ENCODE assay signal across 12 cellular contexts in the genomic region with DNA sequence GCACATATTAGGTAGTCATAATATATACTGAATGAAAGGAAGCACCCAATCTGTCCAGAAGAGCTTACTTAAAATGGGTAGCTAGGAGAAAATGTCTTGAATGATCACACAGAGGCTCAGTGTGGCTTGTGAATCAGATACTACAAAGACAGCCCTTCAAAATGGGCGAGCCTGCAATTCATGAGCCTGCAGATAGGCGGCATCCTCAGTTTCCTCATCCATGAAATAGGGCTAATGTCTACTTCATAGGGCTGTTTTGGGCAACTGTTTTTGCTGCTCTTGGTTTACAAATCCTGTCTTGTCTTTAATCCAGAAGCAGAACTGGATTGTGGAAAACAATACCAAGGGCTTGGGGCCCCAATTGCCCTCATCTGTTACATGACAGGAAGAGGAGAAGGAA.
DNase-seq lines count a peak whose midpoint lies in the region; ATAC-seq and TF ChIP-seq lines count a peak whose summit lies in the region.
"Had no signal": no experiment of that assay in that cellular context is flagged by ENCODE, and none has a peak within 500 bp of the region (broad histone marks: within the 10 kb centered on the region; RNA-seq: fewer than 3 reads in every experiment).

No MANE protein-coding gene starts in this region.

- H3K9me3 Mint-ChIP-seq in activated CD8-positive, alpha-beta T cell treated with anti-CD3 and anti-CD28 coated beads for 36 hours: peaks cover 4% of the 10 kb centered on the region
- peaks cover 7% of the 10 kb centered on the region for H3K9me3 Mint-ChIP-seq in activated CD8-positive, alpha-beta T cell treated with anti-CD3 and anti-CD28 coated beads, Interleukin-2, amount 10 ng/mL, durations not matched to agents 7 days and 5 days (ENCODE audit: insufficient read depth)
- peaks cover 7% of the 10 kb centered on the region for H3K9me3 Mint-ChIP-seq in osteocyte (ENCODE audit: unreplicated experiment)

- H3K9ac ChIP-seq in Karpas-422 (ENCODE audit: low read length): no peak overlapping the region

- no peak overlapping the region for H3K4me3 ChIP-seq in Karpas-422 (ENCODE audit: low read length)

- H3K4me1 Mint-ChIP-seq in activated CD8-positive, alpha-beta T cell treated with anti-CD3 and anti-CD28 coated beads for 36 hours (ENCODE audit: low read depth): peaks cover 3% of the 10 kb centered on the region
- H3K4me1 Mint-ChIP-seq in activated CD8-positive, alpha-beta T cell treated with anti-CD3 and anti-CD28 coated beads, Interleukin-2, amount 10 ng/mL, durations not matched to agents 7 days and 5 days (ENCODE audit: low read depth): no peaks in the 10 kb centered on the region
- H3K4me1 Mint-ChIP-seq in osteocyte (ENCODE audit: unreplicated experiment): peaks cover 30% of the 10 kb centered on the region

- H3K27me3 Mint-ChIP-seq in activated CD8-positive, alpha-beta T cell treated with anti-CD3 and anti-CD28 coated beads for 36 hours: peaks cover 25% of the 10 kb centered on the region
- H3K27me3 Mint-ChIP-seq in activated CD8-positive, alpha-beta T cell treated with anti-CD3 and anti-CD28 coated beads, Interleukin-2, amount 10 ng/mL, durations not matched to agents 7 days and 5 days (ENCODE audit: low read depth): peaks cover 4% of the 10 kb centered on the region
- no peaks in the 10 kb centered on the region for H3K27me3 Mint-ChIP-seq in osteocyte (ENCODE audit: unreplicated experiment)

- no peak overlapping the region for H3K27ac ChIP-seq in Karpas-422 (ENCODE audit: low read length)

- H3K36me3 Mint-ChIP-seq in activated CD8-positive, alpha-beta T cell treated with anti-CD3 and anti-CD28 coated beads for 36 hours (ENCODE audit: low read depth): no peaks in the 10 kb centered on the region
- H3K36me3 Mint-ChIP-seq in activated CD8-positive, alpha-beta T cell treated with anti-CD3 and anti-CD28 coated beads, Interleukin-2, amount 10 ng/mL, durations not matched to agents 7 days and 5 days (ENCODE audit: low read depth): peaks cover 1% of the 10 kb centered on the region
- peaks cover 4% of the 10 kb centered on the region for H3K36me3 Mint-ChIP-seq in osteocyte (ENCODE audit: unreplicated experiment)

- H4K20me1 ChIP-seq in Karpas-422 (ENCODE audit: insufficient read depth, low read depth, low read length): no peaks in the 10 kb centered on the region

- H3K4me3 Mint-ChIP-seq in activated CD8-positive, alpha-beta T cell treated with anti-CD3 and anti-CD28 coated beads for 36 hours: no peak overlapping the region
- no peak overlapping the region for H3K4me3 Mint-ChIP-seq in activated CD8-positive, alpha-beta T cell treated with anti-CD3 and anti-CD28 coated beads, Interleukin-2, amount 10 ng/mL, durations not matched to agents 7 days and 5 days
- H3K4me3 Mint-ChIP-seq in osteocyte (ENCODE audit: unreplicated experiment): no peak overlapping the region

- intact Hi-C loops in activated CD8-positive, alpha-beta T cell treated with anti-CD3 and anti-CD28 coated beads for 36 hours (cut with micrococcal nuclease): no loop called here

- no peaks in the 10 kb centered on the region for H3K27me3 ChIP-seq in Karpas-422 (ENCODE audit: low read length)

- H3K79me2 ChIP-seq in Karpas-422 (ENCODE audit: low read length): no peaks in the 10 kb centered on the region

- 0 out of 2 replicates have a peak, but pooled peaks cover 3% of the 10 kb centered on the region for H3K9me2 ChIP-seq in Karpas-422 (replicated peaks; ENCODE audit: insufficient read depth, low read length)

- ATAC-seq in activated CD8-positive, alpha-beta T cell treated with anti-CD3 and anti-CD28 coated beads for 36 hours: no peak
- ATAC-seq in activated CD8-positive, alpha-beta T cell treated with anti-CD3 and anti-CD28 coated beads, Interleukin-2, amount 10 ng/mL, durations not matched to agents 7 days and 5 days: no peak

- H3K4me2 ChIP-seq in Karpas-422 (ENCODE audit: low read depth, low read length, poor library complexity, severe bottlenecking): no peak overlapping the region

- H3K4me1 ChIP-seq in Karpas-422 (ENCODE audit: low read length): no peaks in the 10 kb centered on the region

- POLR2A ChIA-PET in activated CD8-positive, alpha-beta T cell treated with anti-CD3 and anti-CD28 coated beads for 36 hours (lab: Charles Lee): no interaction called here
- POLR2A ChIA-PET in activated CD8-positive, alpha-beta T cell treated with anti-CD3 and anti-CD28 coated beads, Interleukin-2, amount 10 ng/mL, durations not matched to agents 7 days and 5 days (lab: Charles Lee): no interaction called here

- H3K9me3 ChIP-seq in Karpas-422 (ENCODE audit: low read length): no peaks in the 10 kb centered on the region

- TF ChIP-seq CTCF in activated CD8-positive, alpha-beta T cell treated with anti-CD3 and anti-CD28 coated beads for 36 hours (IDR thresholded peaks at IDR 0.05): peak; percentile 47
- peak; percentile 41 for TF ChIP-seq CTCF in osteocyte (IDR thresholded peaks at IDR 0.05)

- H3K36me3 ChIP-seq in Karpas-422 (ENCODE audit: insufficient read depth, low read length): no peaks in the 10 kb centered on the region

- H3K27ac Mint-ChIP-seq in activated CD8-positive, alpha-beta T cell treated with anti-CD3 and anti-CD28 coated beads for 36 hours: no peak overlapping the region
- H3K27ac Mint-ChIP-seq in activated CD8-positive, alpha-beta T cell treated with anti-CD3 and anti-CD28 coated beads, Interleukin-2, amount 10 ng/mL, durations not matched to agents 7 days and 5 days: no peak overlapping the region
- H3K27ac Mint-ChIP-seq in osteocyte (ENCODE audit: unreplicated experiment): no peak overlapping the region

- H2AFZ ChIP-seq in Karpas-422 (ENCODE audit: low read length): no peak overlapping the region

- CTCF ChIA-PET in activated CD8-positive, alpha-beta T cell treated with anti-CD3 and anti-CD28 coated beads for 36 hours (lab: Charles Lee): interaction anchor here (1.1 to 1.2 kb wide), 2 partner anchors 10 to 22 kb away, joined by 3 to 5 read pairs; no protein-coding TSS in a partner anchor
- CTCF ChIA-PET in activated CD8-positive, alpha-beta T cell treated with anti-CD3 and anti-CD28 coated beads, Interleukin-2, amount 10 ng/mL, durations not matched to agents 7 days and 5 days (lab: Charles Lee): interaction anchor here (1.3 kb wide), 2 partner anchors 9 to 15 kb away, joined by 3 to 4 read pairs; no protein-coding TSS in a partner anchor

- DNase-seq in activated CD8-positive, alpha-beta T cell treated with anti-CD3 and anti-CD28 coated beads for 36 hours: peak; percentile 29
- DNase-seq in activated CD8-positive, alpha-beta T cell treated with anti-CD3 and anti-CD28 coated beads, Interleukin-2, amount 10 ng/mL, durations not matched to agents 7 days and 5 days: no peak
- DNase-seq in Karpas-422 (peak; percentile 63), dermis blood vessel endothelial cell (peak; percentile 2), osteocyte (ENCODE audit: extremely low spot score, unreplicated experiment) (no peak), D341Med (ENCODE audit: low spot score) (no peak)
- DNase-seq in NK-92 treated with Interleukin-12 subunit alpha and Interleukin-12 subunit beta, amount 100 ng/mL, for 24 hours (lab: John Stamatoyannopoulos, UW): no peak
- DNase-seq in stimulated activated CD8-positive, alpha-beta memory T cell treated with anti-CD3 and anti-CD28 coated beads, Interleukin-4, amount 100 ng/mL, for 48 hours: no peak
- DNase-seq: activated effector memory CD4-positive, alpha-beta T cell treated with anti-CD3 and anti-CD28 coated beads, Interleukin-2, amount 50 U/mL, for 16 hours; C1 segment of cervical spinal cord; stimulated activated CD4-positive, alpha-beta T cell treated with anti-CD3 and anti-CD28 coated beads, Interleukin-4, amount 100 ng/mL, for 4 hours; SW 1271 had no signal

Comparison
In these comparisons a context has a peak if more than half of its experiments do, and no peak if none do; other contexts are left out.
1. DNase-seq: peak in activated CD8-positive, alpha-beta T cell treated with anti-CD3 and anti-CD28 coated beads for 36 hours (single experiment), Karpas-422 (single experiment) and dermis blood vessel endothelial cell (single experiment); none in activated CD8-positive, alpha-beta T cell treated with anti-CD3 and anti-CD28 coated beads, Interleukin-2, amount 10 ng/mL, durations not matched to agents 7 days and 5 days (single experiment), osteocyte (single experiment), D341Med (single experiment), NK-92 treated with Interleukin-12 subunit alpha and Interleukin-12 subunit beta, amount 100 ng/mL, for 24 hours (single experiment) and stimulated activated CD8-positive, alpha-beta memory T cell treated with anti-CD3 and anti-CD28 coated beads, Interleukin-4, amount 100 ng/mL, for 48 hours (single experiment).